ENCODE assay signal across 8 cellular contexts in the genomic region with DNA sequence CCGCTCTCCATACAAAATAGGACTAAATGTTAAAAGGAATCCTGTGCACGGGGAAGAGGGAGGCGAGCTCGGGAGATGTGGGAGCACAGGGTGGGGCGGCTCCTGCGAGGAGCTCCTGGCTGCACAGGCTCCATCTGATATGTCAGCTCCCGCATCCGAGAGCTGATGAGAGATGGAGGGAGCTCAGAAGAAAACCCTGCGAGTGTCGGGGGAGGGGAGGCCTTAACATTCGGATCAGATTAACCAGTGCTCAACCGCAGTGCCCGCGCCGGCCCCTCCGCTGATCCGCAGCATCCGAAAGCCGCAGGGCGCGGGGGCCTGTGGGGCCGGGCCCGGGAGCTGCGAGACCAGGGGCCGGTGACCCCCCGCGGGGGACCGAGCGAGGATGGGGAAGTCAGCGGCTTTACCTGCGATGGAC. TPM values are rescaled to one million over a fixed set of nuclear protein-coding genes. Genes with fewer than 3 reads are reported as not detected.
DNase-seq lines count a peak whose midpoint lies in the region; ATAC-seq and TF ChIP-seq lines count a peak whose summit lies in the region.

No MANE protein-coding gene starts in this region.

- peak overlapping the region; percentile 71; the same call in 1 of the 2 replicates for H3K27ac ChIP-seq in HEK293 (ENCODE audit: extremely low read depth, low read depth, low read length)

- no peaks in the 10 kb centered on the region for H3K9me3 ChIP-seq in HEK293 (ENCODE audit: control insufficient read depth, insufficient read depth, low read depth, low read length)
- H3K9me3 ChIP-seq in adipocyte (ENCODE audit: control insufficient read depth, low read length) = no peaks in the 10 kb centered on the region

- CTCF ChIA-PET in HEK293 (lab: Yijun Ruan, JAX) = interaction anchor here (0.6 to 2.5 kb wide), 20 partner anchors 9 to 1259 kb away, joined by 3 to 19 read pairs (median 4); no protein-coding TSS in a partner anchor

- DNase-seq in GM06990 (ENCODE audit: extremely low read depth, insufficient read length) (peak; percentile 13), NCI-H345 (lab: John Stamatoyannopoulos, UW) (peak; percentile 43), adipocyte (ENCODE audit: low read depth) (peak; percentile 67), left cardiac atrium (no peak), pons (ENCODE audit: low spot score) (peak; percentile 15), H4 (ENCODE audit: low spot score) (no peak)

- H3K4me1 ChIP-seq in HEK293 (ENCODE audit: control insufficient read depth, insufficient read depth, low read length) (peaks cover 22% of the 10 kb centered on the region), adipocyte (ENCODE audit: control insufficient read depth, insufficient read depth, low read length) (peaks cover 11% of the 10 kb centered on the region)

- POLR2A ChIA-PET in HEK293 (lab: Yijun Ruan, JAX) = interaction anchor here (0.6 to 1.7 kb wide), 9 partner anchors 11 to 159 kb away, joined by 3 to 12 read pairs (median 3); a partner anchor contains a TSS

- TF ChIP-seq CTCF in GM06990 (IDR thresholded peaks at IDR 0.05; ENCODE audit: insufficient read depth, low read length, poor library complexity, severe bottlenecking) (no peak), HEK293 (tag by site-specific recombination; IDR thresholded peaks at IDR 0.05) (no peak)

- H3K4me3 ChIP-seq in GM06990 (replicated peaks; ENCODE audit: low read depth, low read length) (peak overlapping the region; percentile 58), HEK293 (ENCODE audit: low read depth, low read length) (peak overlapping the region; percentile 81), adipocyte (ENCODE audit: low read length) (peak overlapping the region; percentile 86)

- intact Hi-C loops in left cardiac atrium (cut with DNase I) = loop anchor here in 1 of 2 donors (10.0 kb wide), 1 partner anchor 148 kb away; no protein-coding TSS in a partner anchor

- H3K36me3 ChIP-seq in GM06990 (ENCODE audit: control insufficient read depth, insufficient read depth, low read length) (no peaks in the 10 kb centered on the region), HEK293 (ENCODE audit: control insufficient read depth in 2 of 2, insufficient read depth in 1 of 2, low read length in 2 of 2) (no peaks in the 10 kb centered on the region), adipocyte (ENCODE audit: control insufficient read depth, insufficient read depth, low read length, severe bottlenecking) (no peaks in the 10 kb centered on the region)

- peak overlapping the region; percentile 81 for H3K9ac ChIP-seq in adipocyte (ENCODE audit: low read length)

- peaks cover 2% of the 10 kb centered on the region; the same call in 1 of the 2 replicates for H3K27me3 ChIP-seq in GM06990 (replicated peaks; ENCODE audit: control insufficient read depth, insufficient read depth, low read length)
- no peaks in the 10 kb centered on the region for H3K27me3 ChIP-seq in adipocyte (replicated peaks; ENCODE audit: control insufficient read depth, insufficient read depth, low read length)

- peak; percentile 20 to 55 for ATAC-seq in left cardiac atrium
- ATAC-seq in GM18861 (IDR thresholded peaks at IDR 0.05; ENCODE audit: unreplicated experiment) = no peak

TF ChIP-seq in HEK293, 187 proteins besides CTCF, POLR2A, EP300 and RAD21:
- no peak for TF ChIP-seq ZNF660 (tag by site-specific recombination; IDR thresholded peaks at IDR 0.05)
- TF ChIP-seq ZBTB20 (tag by site-specific recombination; IDR thresholded peaks at IDR 0.05) = peak; percentile 87
- no peak for TF ChIP-seq ZNF677 (tag by site-specific recombination; IDR thresholded peaks at IDR 0.05)
- peak; percentile 43; the same call in 1 of the 2 replicates for TF ChIP-seq ZBTB17 (tag by site-specific recombination; IDR thresholded peaks at IDR 0.05)
- peak; percentile 28; the same call in 1 of the 2 replicates for TF ChIP-seq OSR2 (tag by site-specific recombination; IDR thresholded peaks at IDR 0.05)
- TF ChIP-seq GLIS2 (tag by site-specific recombination; IDR thresholded peaks at IDR 0.05) = peak; percentile 76
- TF ChIP-seq BCL11A (tag by site-specific recombination; IDR thresholded peaks at IDR 0.05; ENCODE audit: low read depth) = 0 out of 2 replicates have a peak, but pooled peaks have one; percentile 28
- TF ChIP-seq ZNF561 (tag by site-specific recombination; IDR thresholded peaks at IDR 0.05; ENCODE audit: borderline replicate concordance) = no peak
- TF ChIP-seq GLI2 (tag by site-specific recombination; IDR thresholded peaks at IDR 0.05; ENCODE audit: borderline replicate concordance, low read depth) = no peak
- TF ChIP-seq ZNF544 (tag by site-specific recombination; IDR thresholded peaks at IDR 0.05) = no peak
- TF ChIP-seq, protein P1, sequence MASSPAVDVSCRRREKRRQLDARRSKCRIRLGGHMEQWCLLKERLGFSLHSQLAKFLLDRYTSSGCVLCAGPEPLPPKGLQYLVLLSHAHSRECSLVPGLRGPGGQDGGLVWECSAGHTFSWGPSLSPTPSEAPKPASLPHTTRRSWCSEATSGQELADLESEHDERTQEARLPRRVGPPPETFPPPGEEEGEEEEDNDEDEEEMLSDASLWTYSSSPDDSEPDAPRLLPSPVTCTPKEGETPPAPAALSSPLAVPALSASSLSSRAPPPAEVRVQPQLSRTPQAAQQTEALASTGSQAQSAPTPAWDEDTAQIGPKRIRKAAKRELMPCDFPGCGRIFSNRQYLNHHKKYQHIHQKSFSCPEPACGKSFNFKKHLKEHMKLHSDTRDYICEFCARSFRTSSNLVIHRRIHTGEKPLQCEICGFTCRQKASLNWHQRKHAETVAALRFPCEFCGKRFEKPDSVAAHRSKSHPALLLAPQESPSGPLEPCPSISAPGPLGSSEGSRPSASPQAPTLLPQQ (tag by site-specific recombination; IDR thresholded peaks at IDR 0.05) = peak; percentile 38; the same call in 1 of the 2 replicates
- TF ChIP-seq, protein P2, sequence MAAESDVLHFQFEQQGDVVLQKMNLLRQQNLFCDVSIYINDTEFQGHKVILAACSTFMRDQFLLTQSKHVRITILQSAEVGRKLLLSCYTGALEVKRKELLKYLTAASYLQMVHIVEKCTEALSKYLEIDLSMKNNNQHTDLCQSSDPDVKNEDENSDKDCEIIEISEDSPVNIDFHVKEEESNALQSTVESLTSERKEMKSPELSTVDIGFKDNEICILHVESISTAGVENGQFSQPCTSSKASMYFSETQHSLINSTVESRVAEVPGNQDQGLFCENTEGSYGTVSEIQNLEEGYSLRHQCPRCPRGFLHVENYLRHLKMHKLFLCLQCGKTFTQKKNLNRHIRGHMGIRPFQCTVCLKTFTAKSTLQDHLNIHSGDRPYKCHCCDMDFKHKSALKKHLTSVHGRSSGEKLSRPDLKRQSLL (tag by site-specific recombination; IDR thresholded peaks at IDR 0.05) = peak; percentile 97
- peak; percentile 38; the same call in 1 of the 2 replicates for TF ChIP-seq ZIC2 (tag by site-specific recombination; IDR thresholded peaks at IDR 0.05)

RNA-seq across cellular contexts. Expression of a gene that starts 0.6 kb away (rescaled TPM):
- under 1 TPM; 0.47 to 0.58 TPM for total RNA-seq in left cardiac atrium
- total RNA-seq in H4 (2014; rRNA removed; shearing (Covaris generic)) = 2.9 and 4.5 TPM in 2 replicates

RNA-seq across cellular contexts. Expression of a gene that starts 57.7 kb away (rescaled TPM):
- total RNA-seq in left cardiac atrium = under 1 TPM; 0.52 to 0.62 TPM
- 27.1 and 32.3 TPM in 2 replicates for total RNA-seq in H4 (2014; rRNA removed; shearing (Covaris generic))

Comparison
In these comparisons a context has a peak if more than half of its experiments do, and no peak if none do; other contexts are left out.
1. DNase-seq: peak in GM06990 (single experiment), NCI-H345 (single experiment), adipocyte (single experiment) and pons (single experiment); none in left cardiac atrium (single experiment) and H4 (single experiment).
2. RNA of a gene that starts 57.7 kb away (total RNA-seq): 27.1 to 32.3 TPM in H4; 0.52 to 0.62 TPM in left cardiac atrium; every median in the first group is over 10 times any median in the second.
3. Peak in every context shown above with its lines, with median percentiles within 50 percentile points of each other: H3K4me3 ChIP-seq.